Comparison of ENCODE assay signal across 8 cellular contexts in genomic region chr1:182786223-182787001, GRCh38. TPM values are rescaled to one million over a fixed set of nuclear protein-coding genes. Genes with fewer than 3 reads are reported as not detected.
A peak's percentile ranks its signal among the peaks of the same experiment; 100 is the strongest.
DNase-seq lines count a peak whose midpoint lies in the region; ATAC-seq, FAIRE-seq and TF ChIP-seq lines count a peak whose summit lies in the region.

No MANE protein-coding gene starts in this region.

- H3K4me3 Mint-ChIP-seq in HFFc6 = no peak overlapping the region
- no peak overlapping the region for H3K4me3 Mint-ChIP-seq in activated T-cell treated with anti-CD3 and anti-CD28 coated beads, Interleukin-2, amount 50 U/mL, for 72 hours

- H3K27me3 Mint-ChIP-seq in HFFc6 (ENCODE audit: insufficient read depth) = peaks cover 10% of the 10 kb centered on the region
- peaks cover 27% of the 10 kb centered on the region for H3K27me3 Mint-ChIP-seq in activated T-cell treated with anti-CD3 and anti-CD28 coated beads, Interleukin-2, amount 50 U/mL, for 72 hours (ENCODE audit: low read depth)

- peak; percentile 83 for TF ChIP-seq CTCF in HFFc6 (IDR thresholded peaks at IDR 0.05)

- no peak for FAIRE-seq in frontal cortex (lab: Jason Lieb, UNC)

- intact Hi-C loops in posterior cingulate gyrus (cut with DNase I) = loop anchor here (5.0 kb wide), 2 partner anchors 389 to 704 kb away; no protein-coding TSS in a partner anchor

- peak in 8 of 14 donors; percentile 2 to 48 (median 31) for DNase-seq in C1 segment of cervical spinal cord (lab: John Stamatoyannopoulos, UW)
- DNase-seq in HFFc6 = peak; percentile 60
- DNase-seq in NOMO-1 treated with dmso at 0.1 percent for 144 hours (lab: John Stamatoyannopoulos, UW; ENCODE audit: unreplicated experiment) = peak; percentile 34
- peak; percentile 51 to 54 for DNase-seq in activated T-cell treated with anti-CD3 and anti-CD28 coated beads, Interleukin-2, amount 50 U/mL, for 72 hours
- peak; percentile 47 to 55 for DNase-seq in frontal cortex (ENCODE audit: low spot score in 2 of 2)
- DNase-seq in posterior cingulate gyrus = peak; percentile 57 to 95 (median 66)

- no peaks in the 10 kb centered on the region for H3K9me3 Mint-ChIP-seq in HFFc6
- H3K9me3 Mint-ChIP-seq in activated T-cell treated with anti-CD3 and anti-CD28 coated beads, Interleukin-2, amount 50 U/mL, for 72 hours = no peaks in the 10 kb centered on the region

- no peak overlapping the region for H3K27ac Mint-ChIP-seq in HFFc6
- H3K27ac Mint-ChIP-seq in activated T-cell treated with anti-CD3 and anti-CD28 coated beads, Interleukin-2, amount 50 U/mL, for 72 hours = no peak overlapping the region

- no peak for ATAC-seq in activated T-cell treated with anti-CD3 and anti-CD28 coated beads, Interleukin-2, amount 50 U/mL, for 72 hours (replicated peaks in 1 of 2)
- ATAC-seq in GM18907 (IDR thresholded peaks at IDR 0.05; ENCODE audit: unreplicated experiment) (no peak), GM21381 (IDR thresholded peaks at IDR 0.05; ENCODE audit: unreplicated experiment) (no peak)

- no peaks in the 10 kb centered on the region for H3K36me3 Mint-ChIP-seq in HFFc6 (ENCODE audit: low read depth)
- no peaks in the 10 kb centered on the region for H3K36me3 Mint-ChIP-seq in activated T-cell treated with anti-CD3 and anti-CD28 coated beads, Interleukin-2, amount 50 U/mL, for 72 hours (ENCODE audit: insufficient read depth in 2 of 2)

- H3K4me1 Mint-ChIP-seq in HFFc6 (ENCODE audit: low read depth) = peaks cover 11% of the 10 kb centered on the region
- peaks cover 23% of the 10 kb centered on the region for H3K4me1 Mint-ChIP-seq in activated T-cell treated with anti-CD3 and anti-CD28 coated beads, Interleukin-2, amount 50 U/mL, for 72 hours (ENCODE audit: low read depth)

RNA-seq across cellular contexts. Expression of gene NPL, which starts 3.2 kb away (rescaled TPM):
- total RNA-seq in HFFc6 (2021; fragmentation: NEBNext Ultra II Directional; extraction: Animal tissue kit (Norgen Biotek cat#: 25700)) = 1 to 10 TPM; 1.2 to 2.0 (median 1.5) TPM
- total RNA-seq in activated T-cell treated with anti-CD3 and anti-CD28 coated beads, Interleukin-2, amount 50 U/mL, for 72 hours = 1 to 10 TPM; 4.4 to 7.5 TPM
- 24.1 TPM for total RNA-seq in frontal cortex

RNA-seq across cellular contexts. Expression of gene DHX9, which starts 52.7 kb away (rescaled TPM):
- total RNA-seq in HFFc6 (2021; fragmentation: NEBNext Ultra II Directional; extraction: Animal tissue kit (Norgen Biotek cat#: 25700)) = 100 to 1,000 TPM; 141 to 176 (median 170) TPM
- 10 to 100 TPM; 94.6 to 98.4 TPM for total RNA-seq in activated T-cell treated with anti-CD3 and anti-CD28 coated beads, Interleukin-2, amount 50 U/mL, for 72 hours
- total RNA-seq in frontal cortex = 257 TPM
